Comparison of ENCODE assay signal across 14 cellular contexts in the genomic region with DNA sequence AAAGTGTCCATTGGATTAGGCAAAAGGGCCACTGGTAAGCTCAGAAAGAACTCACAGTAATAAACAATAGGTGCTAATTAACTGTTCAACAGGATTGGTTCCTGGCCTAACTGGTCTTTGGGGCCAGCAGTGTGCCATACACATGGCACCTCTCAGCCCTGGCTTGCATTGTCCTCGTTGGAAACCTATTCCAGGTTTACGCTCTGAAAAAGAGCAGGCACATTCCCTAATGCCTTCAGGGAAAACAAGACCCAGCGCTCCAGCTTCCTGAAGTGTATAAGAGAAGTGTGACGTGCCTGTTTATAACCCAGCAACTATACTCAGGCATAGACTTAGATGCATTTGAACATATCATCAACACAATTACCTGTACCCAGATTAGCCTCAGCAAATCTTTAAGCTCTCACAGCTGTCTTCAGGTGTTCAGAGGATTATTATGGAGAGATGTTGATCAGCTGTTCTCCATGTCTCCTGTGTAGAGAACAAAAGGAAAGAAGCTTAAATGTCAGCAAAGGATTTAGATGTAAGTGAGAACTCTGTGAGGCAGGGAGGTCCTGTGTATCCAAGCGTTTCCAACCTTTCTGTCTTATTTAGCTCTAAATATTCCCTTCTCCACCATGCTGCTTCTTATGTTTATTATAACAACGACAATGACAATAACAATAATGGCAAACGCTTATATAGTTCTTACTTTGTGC. TPM values are rescaled to one million over a fixed set of nuclear protein-coding genes. Genes with fewer than 3 reads are reported as not detected.
DNase-seq lines count a peak whose midpoint lies in the region; ATAC-seq, FAIRE-seq and TF ChIP-seq lines count a peak whose summit lies in the region.
"Had no signal": no experiment of that assay in that cellular context is flagged by ENCODE, and none has a peak within 500 bp of the region (broad histone marks: within the 10 kb centered on the region; RNA-seq: fewer than 3 reads in every experiment).

No MANE protein-coding gene starts in this region.

- no peaks in the 10 kb centered on the region for H3K36me3 ChIP-seq in breast epithelium
- H3K36me3 ChIP-seq in keratinocyte (ENCODE audit: control insufficient read depth in 2 of 2, extremely low read depth in 1 of 2, insufficient read depth in 2 of 2, low read length in 2 of 2): no peaks in the 10 kb centered on the region
- no peaks in the 10 kb centered on the region for H3K36me3 ChIP-seq in MM.1S (replicated peaks; ENCODE audit: insufficient read depth, low read length)
- H3K36me3 ChIP-seq: BLaER1 had no signal

- H3K4me1 ChIP-seq in breast epithelium (no peaks in the 10 kb centered on the region), keratinocyte (ENCODE audit: control insufficient read depth, extremely low read depth, insufficient read depth, low read length) (peaks cover 7% of the 10 kb centered on the region), MM.1S (ENCODE audit: low read length) (no peaks in the 10 kb centered on the region)
- H3K4me1 ChIP-seq: BLaER1 had no signal

- H3K4me2 ChIP-seq in keratinocyte (ENCODE audit: control insufficient read depth, extremely low read depth, insufficient read depth, low read depth, low read length) (no peak overlapping the region), MM.1S (ENCODE audit: low read depth, low read length) (no peak overlapping the region)
- H3K4me2 ChIP-seq: BLaER1 had no signal

- H3K9me1 ChIP-seq in keratinocyte (ENCODE audit: control insufficient read depth, extremely low read depth, insufficient read depth, low read length): no peaks in the 10 kb centered on the region

- H3K4me1 Mint-ChIP-seq in MCF 10A (ENCODE audit: insufficient read depth, unreplicated experiment): peaks cover 4% of the 10 kb centered on the region
- H3K4me1 Mint-ChIP-seq: CD8-positive, alpha-beta memory T cell had no signal

- TF ChIP-seq CTCF in breast epithelium (IDR thresholded peaks at IDR 0.05): no peak
- no peak for TF ChIP-seq CTCF in MCF 10A (IDR thresholded peaks at IDR 0.05; ENCODE audit: unreplicated experiment)
- TF ChIP-seq CTCF in keratinocyte (optimal IDR thresholded peaks at IDR 0.05 in 1 of 3, IDR thresholded peaks at IDR 0.05 in 1 of 3, conservative IDR thresholded peaks at IDR 0.05 in 1 of 3; ENCODE audit: extremely low read depth in 1 of 3, insufficient read depth in 2 of 3, low read length in 3 of 3): no peak
- TF ChIP-seq CTCF in MM.1S (IDR thresholded peaks at IDR 0.05; ENCODE audit: low read length): no peak

- no peak overlapping the region for H3K4me3 Mint-ChIP-seq in MCF 10A (ENCODE audit: unreplicated experiment)
- H3K4me3 Mint-ChIP-seq: CD8-positive, alpha-beta memory T cell had no signal

- no peaks in the 10 kb centered on the region for H4K20me1 ChIP-seq in keratinocyte (ENCODE audit: control insufficient read depth, extremely low read depth, insufficient read depth, low read length)
- H4K20me1 ChIP-seq in MM.1S (ENCODE audit: insufficient read depth, low read length): no peaks in the 10 kb centered on the region
- H4K20me1 ChIP-seq: BLaER1 had no signal

- H3K79me2 ChIP-seq in keratinocyte (ENCODE audit: control insufficient read depth, insufficient read depth, low read length) (no peaks in the 10 kb centered on the region), MM.1S (ENCODE audit: low read length) (no peaks in the 10 kb centered on the region)

- DNase-seq in breast epithelium (ENCODE audit: low spot score in 2 of 2) (no peak), MCF 10A (ENCODE audit: unreplicated experiment) (no peak), NCI-H146 (lab: John Stamatoyannopoulos, UW) (peak; percentile 55), keratinocyte (ENCODE audit: low read depth, low spot score) (no peak), MM.1S (no peak), caudate nucleus (lab: John Stamatoyannopoulos, UW) (no peak)
- DNase-seq: CD8-positive, alpha-beta memory T cell; NCI-H1694 treated with DMSO at 0.1 percent for 48 hours; NCI-H526; NK-92 treated with Interleukin-12 subunit alpha and Interleukin-12 subunit beta, amount 100 ng/mL, for 24 hours; OCI-M1; RPMI8226 had no signal

- no peak for TF ChIP-seq POLR2A in breast epithelium (IDR thresholded peaks at IDR 0.05)

- no peak overlapping the region for H3K27ac Mint-ChIP-seq in MCF 10A (ENCODE audit: low read depth, unreplicated experiment)
- H3K27ac Mint-ChIP-seq: CD8-positive, alpha-beta memory T cell had no signal

- H2AFZ ChIP-seq in keratinocyte (ENCODE audit: control insufficient read depth, low read length) (peak overlapping the region; percentile 33), MM.1S (ENCODE audit: low read length) (no peak overlapping the region)

- H3K9me3 Mint-ChIP-seq in MCF 10A (ENCODE audit: unreplicated experiment): no peaks in the 10 kb centered on the region
- H3K9me3 Mint-ChIP-seq: CD8-positive, alpha-beta memory T cell had no signal

- H3K9ac ChIP-seq in keratinocyte (ENCODE audit: control insufficient read depth, extremely low read depth, insufficient read depth, low read length): no peak overlapping the region
- no peak overlapping the region for H3K9ac ChIP-seq in MM.1S (ENCODE audit: low read length)
- H3K9ac ChIP-seq: BLaER1 had no signal

- H3K27me3 ChIP-seq in breast epithelium (no peaks in the 10 kb centered on the region), keratinocyte (ENCODE audit: control insufficient read depth, extremely low read depth, insufficient read depth, low read length) (no peaks in the 10 kb centered on the region), MM.1S (replicated peaks; ENCODE audit: insufficient read depth, low read length) (no peaks in the 10 kb centered on the region)
- H3K27me3 ChIP-seq: BLaER1 had no signal

- BruUV-seq in MCF 10A (replicated peaks; lab: Mats Ljungman, UMichigan): no TSS peak

- H3K9me3 ChIP-seq in breast epithelium: no peaks in the 10 kb centered on the region
- no peaks in the 10 kb centered on the region for H3K9me3 ChIP-seq in keratinocyte (ENCODE audit: control insufficient read depth, low read depth, low read length)
- no peaks in the 10 kb centered on the region for H3K9me3 ChIP-seq in MM.1S (replicated peaks; ENCODE audit: insufficient read depth, low read length)
- H3K9me3 ChIP-seq: BLaER1 had no signal

- H3K36me3 Mint-ChIP-seq in MCF 10A (ENCODE audit: insufficient read depth, unreplicated experiment): no peaks in the 10 kb centered on the region

- H3K27ac ChIP-seq in breast epithelium (peak overlapping the region; percentile 2 to 45), keratinocyte (ENCODE audit: control insufficient read depth, insufficient read depth, low read length) (no peak overlapping the region), MM.1S (ENCODE audit: low read length) (no peak overlapping the region), caudate nucleus (ENCODE audit: low read depth, low read length) (no peak overlapping the region)
- H3K27ac ChIP-seq: BLaER1 had no signal

- dilution Hi-C loops in keratinocyte (cut with MboI; ENCODE audit: extremely low pct_ligation_motif_present, low sequenced_read_pairs): no loop called here

- intact Hi-C loops in breast epithelium (cut with DNase I; ENCODE audit: low total_unique reads): no loop called here
- intact Hi-C loops in MCF 10A (cut with micrococcal nuclease): no loop called here

- H3K4me3 ChIP-seq in breast epithelium (no peak overlapping the region), keratinocyte (ENCODE audit: control insufficient read depth in 2 of 3, extremely low read depth in 1 of 3, insufficient read depth in 2 of 3, low read depth in 1 of 3, low read length in 3 of 3) (no peak overlapping the region), MM.1S (ENCODE audit: low read length) (no peak overlapping the region)
- H3K4me3 ChIP-seq: BLaER1 had no signal

- FAIRE-seq in keratinocyte (lab: Jason Lieb, UNC): no peak

- POLR2A ChIA-PET in MCF 10A (lab: Yijun Ruan, JAX): interaction anchor here (0.6 kb wide), 1 partner anchor 103 kb away, joined by 4 read pairs; no protein-coding TSS in a partner anchor

- no peaks in the 10 kb centered on the region for H3K9me2 ChIP-seq in MM.1S (replicated peaks; ENCODE audit: insufficient read depth, low read length)

- no peaks in the 10 kb centered on the region for H3F3A ChIP-seq in MM.1S (ENCODE audit: insufficient read depth, low read length)

- CTCF ChIA-PET in MCF 10A (lab: Yijun Ruan, JAX): interaction anchor here (0.6 to 1.2 kb wide), 3 partner anchors 8 to 680 kb away, joined by 3 read pairs; no protein-coding TSS in a partner anchor

- no peak for ATAC-seq in HG02571 (IDR thresholded peaks at IDR 0.05; ENCODE audit: unreplicated experiment)

- H3K27me3 Mint-ChIP-seq in MCF 10A (ENCODE audit: insufficient read depth, unreplicated experiment): no peaks in the 10 kb centered on the region

RNA-seq across cellular contexts. Expression of a gene that starts 52.1 kb away (rescaled TPM):
- total RNA-seq in breast epithelium (100 to 1,000 TPM in 1 of 3 donors, 10 to 100 TPM in 2; 66.6 to 151 (median 89.5) TPM), MCF 10A (2022) (1.8 and 2.0 TPM in 2 replicates)
- 6.8 to 7.2 TPM (median 6.9 TPM) in 3 replicates for polyA plus RNA-seq in keratinocyte
- polyA plus RNA-seq in keratinocyte (2011; ENCODE audit: low read depth): 7.9 TPM
- 4.2 and 5.2 TPM in 2 replicates for polyA plus RNA-seq in keratinocyte (2011; cell fraction: cytosol; rRNA removed)
- polyA plus RNA-seq in keratinocyte (2011; cell fraction: nucleus; rRNA removed): 7.4 and 7.7 TPM in 2 replicates
- 6.4 and 11.4 TPM in 2 replicates for polyA plus RNA-seq in keratinocyte (2012; ENCODE audit: low replicate concordance)
- 9.4 to 13.8 TPM (median 11.7 TPM) in 3 replicates for polyA minus RNA-seq in keratinocyte
- 12.3 TPM for polyA minus RNA-seq in keratinocyte (2011; cell fraction: cytosol; rRNA and poly(A)+ RNA removed)
- 15.2 and 15.6 TPM in 2 replicates for polyA minus RNA-seq in keratinocyte (2011; cell fraction: nucleus; rRNA and poly(A)+ RNA removed)
- polyA plus RNA-seq: CD8-positive, alpha-beta memory T cell had no signal

Comparison
In these comparisons a context has a peak if more than half of its experiments do, and no peak if none do; other contexts are left out.
1. RNA of a gene that starts 52.1 kb away (total RNA-seq): 66.6 to 151 TPM in breast epithelium; 1.8 to 2.0 TPM in MCF 10A; every median in the first group is over 10 times any median in the second.
2. H3K27ac ChIP-seq: peak in breast epithelium (2 of 2); none in keratinocyte (single experiment), MM.1S (single experiment) and caudate nucleus (single experiment).